Comparison of ENCODE assay signal across 8 cellular contexts in the genomic region with DNA sequence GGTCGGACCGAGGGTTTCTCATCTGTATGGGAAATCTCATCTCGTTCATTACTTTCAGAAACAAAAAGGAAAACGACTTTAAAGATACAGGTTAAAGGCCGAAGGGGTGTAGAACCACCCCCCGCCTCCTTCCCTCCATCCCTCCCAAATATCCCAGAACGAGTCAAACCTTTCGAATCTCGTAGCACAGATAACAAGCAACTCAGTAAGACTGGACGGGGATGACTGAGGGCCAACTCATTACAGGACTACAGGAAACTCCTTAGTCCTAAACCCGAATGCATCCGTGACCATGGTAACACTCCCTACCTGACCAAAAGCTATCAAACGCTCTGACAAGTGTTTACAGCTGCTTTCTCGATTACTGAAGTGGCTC. TPM values are rescaled to one million over a fixed set of nuclear protein-coding genes. Genes with fewer than 3 reads are reported as not detected.
A peak's percentile ranks its signal among the peaks of the same experiment; 100 is the strongest.
DNase-seq lines count a peak whose midpoint lies in the region; ATAC-seq, FAIRE-seq and TF ChIP-seq lines count a peak whose summit lies in the region.
"Not testable (repeated sequence)": the region's sequence is repeated elsewhere in the genome, so short reads cannot be mapped to it uniquely, and the experiment has no call there.

No MANE protein-coding gene starts in this region.

- peak overlapping the region; percentile 99 for H3K27ac Mint-ChIP-seq in CD8-positive, alpha-beta T cell

- not testable (repeated sequence) for H3K79me2 ChIP-seq in OCI-LY3 (ENCODE audit: low read length); endothelial cell of umbilical vein (ENCODE audit: control insufficient read depth, insufficient read depth, low read length); HepG2 (ENCODE audit: insufficient read depth, low read length)

- not testable (repeated sequence) for FAIRE-seq in endothelial cell of umbilical vein (lab: Jason Lieb, UNC); HepG2 (lab: Jason Lieb, UNC)

- H2AFZ ChIP-seq in OCI-LY3 (ENCODE audit: low read depth, low read length); endothelial cell of umbilical vein (ENCODE audit: low read depth, low read length); HepG2 (ENCODE audit: low read length): not testable (repeated sequence)

- H3K4me3 Mint-ChIP-seq in CD8-positive, alpha-beta T cell = peak overlapping the region; percentile 97

- H3K27ac ChIP-seq in CD8-positive, alpha-beta T cell (ENCODE audit: low read depth, low read length) = peak overlapping the region; percentile 33
- H3K27ac ChIP-seq in OCI-LY3 (ENCODE audit: low read length) = peak overlapping the region; percentile 72
- H3K27ac ChIP-seq in endothelial cell of umbilical vein (ENCODE audit: insufficient read depth, low read depth, low read length); HepG2 (ENCODE audit: extremely low read length, insufficient read depth, low read length): not testable (repeated sequence)

- intact Hi-C loops in CD8-positive, alpha-beta T cell (cut with DNase I, micrococcal nuclease); endothelial cell of umbilical vein (cut with micrococcal nuclease); HepG2 (cut with micrococcal nuclease; ENCODE audit: unreplicated experiment): not testable (repeated sequence)

- dilution Hi-C loops in endothelial cell of umbilical vein (cut with MboI; ENCODE audit: extremely low pct_ligation_motif_present, low sequenced_read_pairs) = not testable (repeated sequence)

- not testable (repeated sequence) for H3K27me3 Mint-ChIP-seq in CD8-positive, alpha-beta T cell (ENCODE audit: low read depth)

- H3K36me3 ChIP-seq in CD8-positive, alpha-beta T cell (ENCODE audit: insufficient read depth, low read length); OCI-LY3 (replicated peaks; ENCODE audit: low read depth, low read length); endothelial cell of umbilical vein (ENCODE audit: control insufficient read depth in 2 of 2, extremely low read depth in 1 of 2, insufficient read depth in 2 of 2, low read length in 2 of 2); HepG2 (replicated peaks in 1 of 2; ENCODE audit: control insufficient read depth in 1 of 2, insufficient read depth in 2 of 2, low read length in 2 of 2): not testable (repeated sequence)

- POLR2A ChIA-PET in CD8-positive, alpha-beta T cell (lab: Charles Lee) = interaction anchor here (1.5 to 2.1 kb wide), 2 partner anchors 38 to 76 kb away, joined by 8 to 24 read pairs; a partner anchor contains a TSS
- POLR2A ChIA-PET in endothelial cell of umbilical vein (lab: Charles Lee) = not testable (repeated sequence)
- POLR2A ChIA-PET in HepG2 (lab: Yijun Ruan, JAX) = interaction anchor here (2.1 kb wide), 1 partner anchor 76 kb away, joined by 4 read pairs; a partner anchor contains a TSS

- H3K4me1 ChIP-seq in CD8-positive, alpha-beta T cell (ENCODE audit: insufficient read depth, low read length); OCI-LY3 (ENCODE audit: low read length); endothelial cell of umbilical vein (ENCODE audit: control insufficient read depth, extremely low read depth, insufficient read depth, low read length); HepG2 (ENCODE audit: insufficient read depth, low read length): not testable (repeated sequence)

- in situ Hi-C loops in HepG2 (cut with HindIII; ENCODE audit: extremely low pct_ligation_motif_present, low pct_unique_long_range_greater_than_20kb) = not testable (repeated sequence)

- not testable (repeated sequence) for BruUV-seq in endothelial cell of umbilical vein (replicated peaks; lab: Mats Ljungman, UMichigan); HepG2 (replicated peaks; lab: Mats Ljungman, UMichigan)

- not testable (repeated sequence) for TF ChIP-seq POLR2A in endothelial cell of umbilical vein (IDR thresholded peaks at IDR 0.05; ENCODE audit: low read depth, low read length); HepG2 (IDR thresholded peaks at IDR 0.05; ENCODE audit: insufficient read depth in 1 of 2, low read depth in 2 of 2, low read length in 2 of 2)

- H3K4me2 ChIP-seq in OCI-LY3 (ENCODE audit: low read length) = peak overlapping the region; percentile 65
- H3K4me2 ChIP-seq in endothelial cell of umbilical vein (ENCODE audit: insufficient read depth, low read length) = not testable (repeated sequence)
- 0 out of 2 replicates have a peak overlapping the region, but pooled peaks have one; percentile 19 for H3K4me2 ChIP-seq in HepG2 (ENCODE audit: low read depth, low read length)

- H3K9me1 ChIP-seq in endothelial cell of umbilical vein (replicated peaks; ENCODE audit: control insufficient read depth, extremely low read depth, insufficient read depth, low read length) = not testable (repeated sequence)

- WGBS in HepG2 (ENCODE audit: low lambda C conversion rate) = 44% methylated on average over 6 of the region's 14 CpGs

- not testable (repeated sequence) for H4K20me1 ChIP-seq in OCI-LY3 (ENCODE audit: insufficient read depth, low read length); endothelial cell of umbilical vein (replicated peaks; ENCODE audit: control insufficient read depth, extremely low read depth, insufficient read depth, low read length); HepG2 (ENCODE audit: insufficient read depth, low read length)

- TF ChIP-seq EP300 in HepG2 (IDR thresholded peaks at IDR 0.05; ENCODE audit: low read depth in 2 of 2, low read length in 2 of 2); HepG2 (CRISPR knock-in tag; IDR thresholded peaks at IDR 0.05; ENCODE audit: borderline replicate concordance): not testable (repeated sequence)

- not testable (repeated sequence) for H3K9me3 Mint-ChIP-seq in CD8-positive, alpha-beta T cell

- CTCF ChIA-PET in CD8-positive, alpha-beta T cell (lab: Charles Lee); endothelial cell of umbilical vein (lab: Charles Lee); HepG2 (lab: Yijun Ruan, JAX; ENCODE audit: low intra/inter-chr PET ratio, low total read pairs): not testable (repeated sequence)

- H3K4me1 Mint-ChIP-seq in CD8-positive, alpha-beta T cell (ENCODE audit: low read depth) = peaks cover 16% of the 10 kb centered on the region

- not testable (repeated sequence) for TF ChIP-seq RAD21 in HepG2 (CRISPR knock-in tag; IDR thresholded peaks at IDR 0.05)

- not testable (repeated sequence) for TF ChIP-seq CTCF in CD8-positive, alpha-beta T cell (IDR thresholded peaks at IDR 0.05); OCI-LY3 (IDR thresholded peaks at IDR 0.05; ENCODE audit: low read depth, low read length); endothelial cell of umbilical vein (IDR thresholded peaks at IDR 0.05; ENCODE audit: extremely low read depth in 1 of 2, insufficient read depth in 1 of 2, low read depth in 1 of 2, low read length in 2 of 2); HepG2 (CRISPR knock-in tag; IDR thresholded peaks at IDR 0.05)

- not testable (repeated sequence) for H3K27me3 ChIP-seq in CD8-positive, alpha-beta T cell (ENCODE audit: insufficient read depth, low read length); OCI-LY3 (ENCODE audit: low read depth, low read length); endothelial cell of umbilical vein (ENCODE audit: control insufficient read depth in 2 of 2, insufficient read depth in 2 of 2, low read length in 2 of 2); HepG2 (ENCODE audit: control insufficient read depth in 1 of 2, insufficient read depth in 2 of 2, low read length in 2 of 2)

- H3K9me3 ChIP-seq in CD8-positive, alpha-beta T cell (ENCODE audit: low read length); OCI-LY3 (ENCODE audit: insufficient read depth, low read length); endothelial cell of umbilical vein (replicated peaks; ENCODE audit: control insufficient read depth, insufficient read depth, low read length); HepG2 (ENCODE audit: low read length): not testable (repeated sequence)

- not testable (repeated sequence) for H3K36me3 Mint-ChIP-seq in CD8-positive, alpha-beta T cell

- peak overlapping the region; percentile 36 for H3K4me3 ChIP-seq in CD8-positive, alpha-beta T cell (ENCODE audit: low read depth, low read length)
- peak overlapping the region; percentile 75 for H3K4me3 ChIP-seq in OCI-LY3 (ENCODE audit: low read length)
- H3K4me3 ChIP-seq in endothelial cell of umbilical vein (replicated peaks in 1 of 3; ENCODE audit: insufficient read depth in 1 of 3, low read depth in 1 of 3, low read length in 3 of 3); HepG2 (replicated peaks in 1 of 3; ENCODE audit: insufficient read depth in 1 of 3, low read depth in 2 of 3, low read length in 3 of 3): not testable (repeated sequence)

- H3K9ac ChIP-seq in OCI-LY3 (ENCODE audit: low read length) = peak overlapping the region; percentile 59
- not testable (repeated sequence) for H3K9ac ChIP-seq in endothelial cell of umbilical vein (replicated peaks; ENCODE audit: extremely low read depth, insufficient read depth, low read length); HepG2 (ENCODE audit: insufficient read depth, low read depth, low read length)

- ATAC-seq in CD8-positive, alpha-beta T cell = peak; percentile 0
- ATAC-seq in GM21390 (IDR thresholded peaks at IDR 0.05; ENCODE audit: unreplicated experiment) = peak; percentile 29
- ATAC-seq in HG03439 (IDR thresholded peaks at IDR 0.05; ENCODE audit: unreplicated experiment) = peak; percentile 15
- ATAC-seq in HepG2 = peak; percentile 39

- DNase-seq in CD8-positive, alpha-beta T cell; HepG2 (ENCODE audit: low spot score): not testable (repeated sequence)
- DNase-seq in activated T-cell treated with anti-CD3 and anti-CD28 coated beads for 48 hours (ENCODE audit: low read depth) = peak; percentile 22
- DNase-seq in endothelial cell of umbilical vein (ENCODE audit: low read depth, low spot score) = peak; percentile 1
- peak in 2 of 3 donors; percentile 16 to 24 for DNase-seq in stimulated activated CD4-positive, alpha-beta T cell treated with anti-CD3 and anti-CD28 coated beads, Interleukin-12 subunit alpha, Interleukin-12 subunit beta, amount 100 ng/mL, for 48 hours (ENCODE audit: low read depth in 2 of 3, low spot score in 1 of 3)

RNA-seq across cellular contexts. Expression of a gene that starts 29.0 kb away (rescaled TPM):
- not detected for total RNA-seq in CD8-positive, alpha-beta T cell
- total RNA-seq in endothelial cell of umbilical vein = not detected in 2 replicates
- not detected in 2 replicates for polyA plus RNA-seq in endothelial cell of umbilical vein
- polyA plus RNA-seq in endothelial cell of umbilical vein (2011; cell fraction: cytosol; rRNA removed) = not detected in 2 replicates
- polyA plus RNA-seq in endothelial cell of umbilical vein (2011; cell fraction: nucleus; rRNA removed) = not detected in 2 replicates
- not detected in 2 replicates for polyA plus RNA-seq in endothelial cell of umbilical vein (2012)
- polyA minus RNA-seq in endothelial cell of umbilical vein = not detected in 2 replicates
- polyA minus RNA-seq in endothelial cell of umbilical vein (2011; cell fraction: cytosol; rRNA and poly(A)+ RNA removed) = not detected
- polyA minus RNA-seq in endothelial cell of umbilical vein (2011; cell fraction: nucleus; rRNA and poly(A)+ RNA removed) = not detected in 2 replicates
- total RNA-seq in HepG2 (2016; rRNA removed; fragmentation: Illumina TruSeq; extraction: Trizol) = not detected in 2 replicates
- total RNA-seq in HepG2 (2016; cell fraction: cytosol; rRNA removed; fragmentation: Illumina TruSeq; extraction: Trizol; ENCODE audit: low read depth) = not detected in 2 replicates
- not detected in 2 replicates for total RNA-seq in HepG2 (2016; cell fraction: insoluble cytoplasmic fraction; rRNA removed; fragmentation: Illumina TruSeq; extraction: Trizol)
- total RNA-seq in HepG2 (2016; cell fraction: membrane; rRNA removed; fragmentation: Illumina TruSeq; extraction: Trizol) = not detected in 2 replicates
- not detected in 2 replicates for total RNA-seq in HepG2 (2016; cell fraction: nucleus; rRNA removed; fragmentation: Illumina TruSeq; extraction: Trizol)
- polyA plus RNA-seq in HepG2 (2011; rRNA removed) = not detected in 2 replicates
- not detected in 2 replicates for polyA plus RNA-seq in HepG2 (2011; cell fraction: cytosol; rRNA removed)
- not detected in 2 replicates for polyA plus RNA-seq in HepG2 (2011; cell fraction: nucleus; rRNA removed)
- not detected in 2 replicates for polyA plus RNA-seq in HepG2 (2012)
- polyA plus RNA-seq in HepG2 (2016; cell fraction: cytosol; fragmentation: Illumina TruSeq; extraction: Trizol; ENCODE audit: low read depth) = not detected in 2 replicates
- polyA plus RNA-seq in HepG2 (2016; cell fraction: insoluble cytoplasmic fraction; fragmentation: Illumina TruSeq; extraction: Trizol; ENCODE audit: low read depth) = not detected in 2 replicates
- not detected in 2 replicates for polyA plus RNA-seq in HepG2 (2016; cell fraction: membrane; fragmentation: Illumina TruSeq; extraction: Trizol; ENCODE audit: low read depth)
- not detected in 2 replicates for polyA plus RNA-seq in HepG2 (2016; cell fraction: nucleus; fragmentation: Illumina TruSeq; extraction: Trizol; ENCODE audit: insufficient read depth, low read depth)
- 0.06 TPM in 1 of 2 replicates, not detected in the other for polyA minus RNA-seq in HepG2 (2011; rRNA and poly(A)+ RNA removed; ENCODE audit: low replicate concordance)
- not detected in 2 replicates for polyA minus RNA-seq in HepG2 (2011; cell fraction: cytosol; rRNA and poly(A)+ RNA removed)
- not detected in 2 replicates for polyA minus RNA-seq in HepG2 (2011; cell fraction: nucleus; rRNA and poly(A)+ RNA removed)
